8 cellular contexts compared by ENCODE assay signal in the genomic region with DNA sequence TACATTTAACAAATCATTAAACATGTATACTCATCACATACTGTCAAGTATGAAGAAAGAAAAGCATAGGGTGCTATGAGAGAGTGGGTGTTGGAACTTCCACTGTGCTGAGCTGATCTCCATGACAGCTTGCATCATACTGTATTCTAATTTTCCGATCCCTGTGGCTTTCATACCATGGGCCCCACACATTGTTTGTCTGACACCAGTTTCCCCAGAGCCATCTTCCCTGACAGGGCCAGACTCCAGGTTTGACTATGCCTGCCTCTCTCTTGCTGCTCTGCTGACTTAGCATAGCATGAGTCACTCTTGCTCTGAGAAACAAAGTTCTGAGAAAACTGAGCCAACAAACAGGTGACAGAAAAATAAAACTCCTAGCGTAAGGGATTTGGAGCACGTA. TPM values are rescaled to one million over a fixed set of nuclear protein-coding genes. Genes with fewer than 3 reads are reported as not detected.
DNase-seq lines count a peak whose midpoint lies in the region; ATAC-seq lines count a peak whose summit lies in the region.
"Had no signal": no experiment of that assay in that cellular context is flagged by ENCODE, and none has a peak within 500 bp of the region (broad histone marks: within the 10 kb centered on the region; RNA-seq: fewer than 3 reads in every experiment).

No MANE protein-coding gene starts in this region.

- DNase-seq in activated T-cell treated with anti-CD3 and anti-CD28 coated beads, Interleukin-2, amount 50 U/mL, for 48 hours, result peak; percentile 76 to 79
- DNase-seq in stimulated activated CD4-positive, alpha-beta T cell treated with anti-CD3 and anti-CD28 coated beads, TNF-alpha, amount 100 ng/mL, for 48 hours (ENCODE audit: low read depth in 3 of 3), result peak; percentile 53 to 74 (median 59)
- DNase-seq in left colon (no peak), NCI-H82 treated with DMSO at 0.1 percent for 48 hours (lab: John Stamatoyannopoulos, UW; ENCODE audit: unreplicated experiment) (no peak), NCI-H1105 treated with DMSO at 0.1 percent for 48 hours (lab: John Stamatoyannopoulos, UW) (no peak)
- DNase-seq: immature natural killer cell had no signal

- ATAC-seq in GM19452 (IDR thresholded peaks at IDR 0.05; ENCODE audit: unreplicated experiment) (peak; percentile 69), HG03045 (IDR thresholded peaks at IDR 0.05; ENCODE audit: unreplicated experiment) (peak; percentile 94), left colon (no peak)

- intact Hi-C loops in left colon (cut with DNase I, micrococcal nuclease), result no loop called here

RNA-seq across cellular contexts. Expression of a gene that starts 37.0 kb away (rescaled TPM):
- total RNA-seq in left colon, result under 1 TPM; 0.31 to 0.55 TPM

Comparison
In these comparisons a context has a peak if more than half of its experiments do, and no peak if none do; other contexts are left out.
1. DNase-seq: peak in activated T-cell treated with anti-CD3 and anti-CD28 coated beads, Interleukin-2, amount 50 U/mL, for 48 hours (2 of 2) and stimulated activated CD4-positive, alpha-beta T cell treated with anti-CD3 and anti-CD28 coated beads, TNF-alpha, amount 100 ng/mL, for 48 hours (3 of 3); none in left colon (0 of 2), NCI-H82 treated with DMSO at 0.1 percent for 48 hours (single experiment) and NCI-H1105 treated with DMSO at 0.1 percent for 48 hours (single experiment).